Comparison of ENCODE assay signal across 1 cellular context in the genomic region with DNA sequence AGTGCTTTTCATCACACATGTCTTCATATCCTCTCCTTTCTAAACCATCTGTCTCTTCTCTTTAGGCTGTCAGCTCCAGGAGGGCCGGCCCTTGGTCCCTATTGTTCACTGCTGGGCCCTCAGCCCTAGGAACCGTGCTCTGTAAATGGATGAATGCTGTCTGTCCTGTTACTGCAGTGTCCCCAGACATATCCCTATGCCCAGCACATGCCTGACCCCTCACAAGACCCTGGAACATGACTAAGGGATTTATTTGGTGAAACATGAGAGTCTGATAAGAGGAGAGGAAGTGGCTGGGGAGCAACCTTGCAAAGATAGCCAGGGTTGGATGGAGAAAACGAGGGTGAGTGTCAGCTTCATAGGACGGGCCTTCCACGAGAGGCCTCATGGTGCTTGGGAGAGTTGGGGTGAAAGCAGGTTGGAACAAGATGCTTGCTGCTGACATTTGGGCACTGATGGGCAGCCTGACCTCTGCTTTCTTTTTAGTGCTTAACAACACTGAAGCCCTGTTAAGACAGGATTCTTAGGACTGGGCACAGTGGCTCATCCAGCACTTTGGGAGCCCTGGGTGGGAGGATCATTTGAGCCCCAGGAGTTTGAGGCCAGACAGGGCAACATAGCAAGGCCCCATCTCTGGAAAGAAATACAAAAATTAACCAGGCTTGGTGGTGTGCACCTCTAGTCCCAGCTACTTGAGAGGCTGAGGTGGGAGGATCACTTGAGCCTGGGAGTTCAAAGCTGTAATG.
TF ChIP-seq lines count a peak whose summit lies in the region.

No MANE protein-coding gene starts in this region.

TF ChIP-seq in SK-N-SH treated with all-trans-retinoic acid at 6 μM for 48 hours, 23 proteins besides CTCF, POLR2A, EP300 and RAD21 (continued from another document):
- TF ChIP-seq, protein P1, sequence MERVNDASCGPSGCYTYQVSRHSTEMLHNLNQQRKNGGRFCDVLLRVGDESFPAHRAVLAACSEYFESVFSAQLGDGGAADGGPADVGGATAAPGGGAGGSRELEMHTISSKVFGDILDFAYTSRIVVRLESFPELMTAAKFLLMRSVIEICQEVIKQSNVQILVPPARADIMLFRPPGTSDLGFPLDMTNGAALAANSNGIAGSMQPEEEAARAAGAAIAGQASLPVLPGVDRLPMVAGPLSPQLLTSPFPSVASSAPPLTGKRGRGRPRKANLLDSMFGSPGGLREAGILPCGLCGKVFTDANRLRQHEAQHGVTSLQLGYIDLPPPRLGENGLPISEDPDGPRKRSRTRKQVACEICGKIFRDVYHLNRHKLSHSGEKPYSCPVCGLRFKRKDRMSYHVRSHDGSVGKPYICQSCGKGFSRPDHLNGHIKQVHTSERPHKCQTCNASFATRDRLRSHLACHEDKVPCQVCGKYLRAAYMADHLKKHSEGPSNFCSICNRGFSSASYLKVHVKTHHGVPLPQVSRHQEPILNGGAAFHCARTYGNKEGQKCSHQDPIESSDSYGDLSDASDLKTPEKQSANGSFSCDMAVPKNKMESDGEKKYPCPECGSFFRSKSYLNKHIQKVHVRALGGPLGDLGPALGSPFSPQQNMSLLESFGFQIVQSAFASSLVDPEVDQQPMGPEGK (CRISPR knock-in tag; IDR thresholded peaks at IDR 0.05; ENCODE audit: borderline replicate concordance), result no peak
- TF ChIP-seq ISL1 (CRISPR knock-in tag; IDR thresholded peaks at IDR 0.05) (no peak), GLIS3 (CRISPR knock-in tag; IDR thresholded peaks at IDR 0.05) (no peak), RARB (CRISPR knock-in tag; IDR thresholded peaks at IDR 0.05) (no peak), SNAI2 (CRISPR knock-in tag; IDR thresholded peaks at IDR 0.05) (no peak), ZNF8 (CRISPR knock-in tag; IDR thresholded peaks at IDR 0.05) (no peak)
- TF ChIP-seq, protein P2, sequence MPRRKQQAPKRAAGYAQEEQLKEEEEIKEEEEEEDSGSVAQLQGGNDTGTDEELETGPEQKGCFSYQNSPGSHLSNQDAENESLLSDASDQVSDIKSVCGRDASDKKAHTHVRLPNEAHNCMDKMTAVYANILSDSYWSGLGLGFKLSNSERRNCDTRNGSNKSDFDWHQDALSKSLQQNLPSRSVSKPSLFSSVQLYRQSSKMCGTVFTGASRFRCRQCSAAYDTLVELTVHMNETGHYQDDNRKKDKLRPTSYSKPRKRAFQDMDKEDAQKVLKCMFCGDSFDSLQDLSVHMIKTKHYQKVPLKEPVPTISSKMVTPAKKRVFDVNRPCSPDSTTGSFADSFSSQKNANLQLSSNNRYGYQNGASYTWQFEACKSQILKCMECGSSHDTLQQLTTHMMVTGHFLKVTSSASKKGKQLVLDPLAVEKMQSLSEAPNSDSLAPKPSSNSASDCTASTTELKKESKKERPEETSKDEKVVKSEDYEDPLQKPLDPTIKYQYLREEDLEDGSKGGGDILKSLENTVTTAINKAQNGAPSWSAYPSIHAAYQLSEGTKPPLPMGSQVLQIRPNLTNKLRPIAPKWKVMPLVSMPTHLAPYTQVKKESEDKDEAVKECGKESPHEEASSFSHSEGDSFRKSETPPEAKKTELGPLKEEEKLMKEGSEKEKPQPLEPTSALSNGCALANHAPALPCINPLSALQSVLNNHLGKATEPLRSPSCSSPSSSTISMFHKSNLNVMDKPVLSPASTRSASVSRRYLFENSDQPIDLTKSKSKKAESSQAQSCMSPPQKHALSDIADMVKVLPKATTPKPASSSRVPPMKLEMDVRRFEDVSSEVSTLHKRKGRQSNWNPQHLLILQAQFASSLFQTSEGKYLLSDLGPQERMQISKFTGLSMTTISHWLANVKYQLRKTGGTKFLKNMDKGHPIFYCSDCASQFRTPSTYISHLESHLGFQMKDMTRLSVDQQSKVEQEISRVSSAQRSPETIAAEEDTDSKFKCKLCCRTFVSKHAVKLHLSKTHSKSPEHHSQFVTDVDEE (CRISPR knock-in tag; IDR thresholded peaks at IDR 0.05), result no peak
